In the genomic region with DNA sequence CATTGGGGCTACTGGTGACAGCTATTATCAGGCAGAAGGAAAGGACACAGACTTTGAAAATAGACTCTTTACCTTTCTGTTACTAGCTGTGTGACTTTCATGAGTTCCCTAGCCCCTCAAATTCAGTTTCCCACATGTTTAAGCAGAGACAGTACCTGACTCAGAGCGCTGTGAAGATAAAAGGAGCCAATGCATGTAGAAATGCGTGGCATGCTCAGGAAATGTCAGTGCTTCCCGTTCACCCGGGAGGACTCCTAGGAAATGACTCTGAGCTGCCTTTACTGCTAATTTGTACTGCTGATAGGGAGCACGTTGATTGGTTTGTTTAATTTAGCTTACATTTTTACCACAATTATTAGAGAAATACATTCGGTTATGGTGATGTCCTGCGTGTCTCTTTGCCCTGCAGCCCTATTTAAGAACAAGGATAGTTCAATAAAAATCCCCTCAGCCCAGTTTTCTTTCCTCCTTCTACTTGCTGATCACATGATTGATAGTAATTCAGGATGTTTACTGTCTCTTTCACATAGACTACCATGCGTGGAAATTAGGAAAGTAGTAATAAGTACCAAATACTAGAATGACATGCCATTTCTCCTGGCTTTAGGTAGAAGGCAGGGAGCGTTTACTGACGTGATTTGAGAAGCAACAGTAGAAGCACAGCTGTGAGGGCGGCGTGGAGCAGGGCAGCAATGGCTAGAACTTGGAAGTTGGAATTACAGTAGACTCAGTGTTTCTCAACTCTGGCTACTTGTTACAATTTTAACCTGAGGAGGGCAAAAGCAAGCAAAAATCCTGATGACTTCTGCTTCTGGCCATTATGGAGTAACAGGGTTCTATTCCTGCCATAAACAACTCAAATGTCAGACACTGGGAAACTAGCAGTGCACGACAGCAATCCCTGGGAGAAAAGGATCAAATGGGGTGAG, we compare ENCODE assay signal across 9 cellular contexts. TPM values are rescaled to one million over a fixed set of nuclear protein-coding genes. Genes with fewer than 3 reads are reported as not detected.
A peak's percentile ranks its signal among the peaks of the same experiment; 100 is the strongest.
DNase-seq lines count a peak whose midpoint lies in the region; ATAC-seq and TF ChIP-seq lines count a peak whose summit lies in the region.
"Had no signal": no experiment of that assay in that cellular context is flagged by ENCODE, and none has a peak within 500 bp of the region (broad histone marks: within the 10 kb centered on the region; RNA-seq: fewer than 3 reads in every experiment).

No MANE protein-coding gene starts in this region.

- H3K4me1 ChIP-seq in spleen = peaks cover 3 to 61% (median 39%) of the 10 kb centered on the region in 6 donors

- WGBS in spleen, 5 donors = 28 to 47% (median 40%) methylated on average over 13 of the region's 13 CpGs

- H3K27me3 ChIP-seq in spleen (replicated peaks in 1 of 7) = no peaks in the 10 kb centered on the region

- peak; percentile 28 for DNase-seq in NOMO-1 treated with DMSO at 0.1 percent for 48 hours (lab: John Stamatoyannopoulos, UW; ENCODE audit: unreplicated experiment)
- no peak for DNase-seq in NOMO-1 treated with dmso at 0.1 percent for 144 hours (lab: John Stamatoyannopoulos, UW; ENCODE audit: unreplicated experiment)
- peak; percentile 22 for DNase-seq in UCSD-AML1 (lab: John Stamatoyannopoulos, UW; ENCODE audit: unreplicated experiment)
- DNase-seq in spleen = no peak
- DNase-seq in activated effector memory CD4-positive, alpha-beta T cell treated with anti-CD3 and anti-CD28 coated beads, Interleukin-2, amount 50 U/mL, for 16 hours = no peak
- DNase-seq in posterior cingulate gyrus = no peak
- DNase-seq: stimulated activated CD4-positive, alpha-beta T cell treated with anti-CD3 and anti-CD28 coated beads, Interleukin-4, amount 100 ng/mL, for 24 hours had no signal

- H3K27ac ChIP-seq in spleen = peak overlapping the region in 7 of 8 donors; percentile 60 to 87 (median 78)

- intact Hi-C loops in spleen (cut with DNase I; ENCODE audit: low total_unique reads) = no loop called here
- intact Hi-C loops in posterior cingulate gyrus (cut with DNase I) = no loop called here

- H3K4me3 ChIP-seq in spleen = peak overlapping the region in 1 of 8 donors; percentile 44

- TF ChIP-seq POLR2A in spleen (IDR thresholded peaks at IDR 0.05) = no peak

- H3K36me3 ChIP-seq in spleen = peaks cover 0 to 14% (median 2%) of the 10 kb centered on the region in 6 donors

- TF ChIP-seq CTCF in spleen (IDR thresholded peaks at IDR 0.05 in 8 of 11, conservative IDR thresholded peaks at IDR 0.05 in 3 of 11) = no peak

- peak; percentile 36 for ATAC-seq in esophagus mucosa
- ATAC-seq in HG03159 (IDR thresholded peaks at IDR 0.05; ENCODE audit: unreplicated experiment) = no peak

- no peaks in the 10 kb centered on the region for H3K9me3 ChIP-seq in spleen

RNA-seq across cellular contexts. Expression of gene PDIK1L, which starts 15.9 kb away (rescaled TPM):
- total RNA-seq in esophagus mucosa (8.2 TPM), spleen (10 to 100 TPM in 5 of 7 donors, 1 to 10 TPM in 2; 7.7 to 14.1 (median 11.6) TPM)
- 1 to 10 TPM; 2.5 to 3.1 (median 3.1) TPM for polyA plus RNA-seq in spleen

RNA-seq across cellular contexts. Expression of gene FAM110D, which starts 31.4 kb away (rescaled TPM):
- 0.68 TPM for total RNA-seq in esophagus mucosa
- 1 to 10 TPM in 6 of 7 donors, under 1 TPM in 1; 0.76 to 5.9 (median 1.8) TPM for total RNA-seq in spleen
- 1 to 10 TPM in 1 of 3 donors, under 1 TPM in 2; 0.44 to 1.2 (median 0.91) TPM for polyA plus RNA-seq in spleen

RNA-seq across cellular contexts. Expression of gene C1orf232, which starts 41.3 kb away (rescaled TPM):
- total RNA-seq in esophagus mucosa (not detected), spleen (not detected)
- polyA plus RNA-seq in spleen = not detected

RNA-seq across cellular contexts. Expression of gene ZNF593, which starts 42.2 kb away (rescaled TPM):
- 37.9 TPM for total RNA-seq in esophagus mucosa
- 10 to 100 TPM; 13.5 to 27.8 (median 19.6) TPM for total RNA-seq in spleen
- 100 to 1,000 TPM in 1 of 3 donors, 10 to 100 TPM in 2; 74.9 to 104 (median 80.3) TPM for polyA plus RNA-seq in spleen

RNA-seq across cellular contexts. Expression of gene ZNF593OS, which starts 44.1 kb away (rescaled TPM):
- total RNA-seq in esophagus mucosa (0.16 TPM), spleen (not detected)
- under 1 TPM; 0.26 to 0.43 (median 0.26) TPM for polyA plus RNA-seq in spleen

Comparison
In these comparisons a context has a peak if more than half of its experiments do, and no peak if none do; other contexts are left out.
1. DNase-seq: peak in NOMO-1 treated with DMSO at 0.1 percent for 48 hours (single experiment) and UCSD-AML1 (single experiment); none in NOMO-1 treated with dmso at 0.1 percent for 144 hours (single experiment), spleen (single experiment), activated effector memory CD4-positive, alpha-beta T cell treated with anti-CD3 and anti-CD28 coated beads, Interleukin-2, amount 50 U/mL, for 16 hours (single experiment) and posterior cingulate gyrus (0 of 10).